ENCODE assay signal across 13 cellular contexts in genomic region chr2:195820867-195821565, GRCh38.
A peak's percentile ranks its signal among the peaks of the same experiment; 100 is the strongest.
DNase-seq lines count a peak whose midpoint lies in the region; ATAC-seq and TF ChIP-seq lines count a peak whose summit lies in the region.
"Had no signal": no experiment of that assay in that cellular context is flagged by ENCODE, and none has a peak within 500 bp of the region (broad histone marks: within the 10 kb centered on the region; RNA-seq: fewer than 3 reads in every experiment).

No MANE protein-coding gene starts in this region.

- no peak for TF ChIP-seq CTCF in mammary epithelial cell (conservative IDR thresholded peaks at IDR 0.05 in 1 of 2, IDR thresholded peaks at IDR 0.05 in 1 of 2; ENCODE audit: extremely low read depth in 1 of 2, insufficient read depth in 1 of 2, low read depth in 1 of 2, low read length in 2 of 2)

- in situ Hi-C loops in mammary epithelial cell (cut with MboI; ENCODE audit: low sequenced_read_pairs in 2 of 2): no loop called here

- peak overlapping the region in 1 of 2 donors; percentile 10 for H3K4me3 Mint-ChIP-seq in stimulated activated naive CD8-positive, alpha-beta T cell treated with anti-CD3 and anti-CD28 coated beads, Interleukin-15, amount 100 ng/mL, for 72 hours

- no peak overlapping the region for H3K4me2 ChIP-seq in mammary epithelial cell (ENCODE audit: insufficient read depth, low read depth, low read length)

- TSS peak; percentile 90 for BruUV-seq in mammary epithelial cell (replicated peaks; lab: Mats Ljungman, UMichigan)

- H3K9ac ChIP-seq in mammary epithelial cell (ENCODE audit: insufficient read depth, low read length): no peak overlapping the region

- H3K9me3 Mint-ChIP-seq in stimulated activated naive CD8-positive, alpha-beta T cell treated with anti-CD3 and anti-CD28 coated beads, Interleukin-15, amount 100 ng/mL, for 72 hours: peaks cover 0 to 12% of the 10 kb centered on the region in 2 donors

- DNase-seq in stimulated activated naive CD8-positive, alpha-beta T cell treated with anti-CD3 and anti-CD28 coated beads, Interleukin-15, amount 100 ng/mL, for 72 hours: no peak
- DNase-seq in stimulated activated naive CD8-positive, alpha-beta T cell treated with anti-CD3 and anti-CD28 coated beads, Interleukin-15, Interleukin-2, amounts not matched to agents 100 U/mL and 50 U/mL, for 24 hours: no peak
- DNase-seq in OCI-M1 (lab: John Stamatoyannopoulos, UW) (peak; percentile 10), mammary epithelial cell (no peak), RKO (ENCODE audit: low spot score) (no peak), DMS153 (lab: John Stamatoyannopoulos, UW) (no peak), caudate nucleus (lab: John Stamatoyannopoulos, UW) (no peak), amniotic stem cell (lab: John Stamatoyannopoulos, UW) (no peak)
- DNase-seq: NCI-H1092, NCI-H1694, NCI-H446, NCI-H82 had no signal

- intact Hi-C loops in mammary epithelial cell (cut with micrococcal nuclease): no loop called here

- no peak overlapping the region for H3K4me3 ChIP-seq in mammary epithelial cell (replicated peaks in 1 of 3; ENCODE audit: insufficient read depth in 1 of 3, low read depth in 2 of 3, low read length in 3 of 3)

- H4K20me1 ChIP-seq in mammary epithelial cell (ENCODE audit: insufficient read depth, low read length): no peaks in the 10 kb centered on the region

- CTCF ChIA-PET in mammary epithelial cell (lab: Charles Lee; ENCODE audit: low non-redundant PET): no interaction called here

- no peak overlapping the region for H3K27ac ChIP-seq in mammary epithelial cell (ENCODE audit: insufficient read depth, low read depth, low read length)
- no peak overlapping the region for H3K27ac ChIP-seq in caudate nucleus (ENCODE audit: low read depth, low read length)

- no peaks in the 10 kb centered on the region for H3K27me3 Mint-ChIP-seq in stimulated activated naive CD8-positive, alpha-beta T cell treated with anti-CD3 and anti-CD28 coated beads, Interleukin-15, amount 100 ng/mL, for 72 hours

- H3K4me1 Mint-ChIP-seq in stimulated activated naive CD8-positive, alpha-beta T cell treated with anti-CD3 and anti-CD28 coated beads, Interleukin-15, amount 100 ng/mL, for 72 hours: peaks cover 24% of the 10 kb centered on the region

- peak overlapping the region; percentile 95 to 96 for H3K27ac Mint-ChIP-seq in stimulated activated naive CD8-positive, alpha-beta T cell treated with anti-CD3 and anti-CD28 coated beads, Interleukin-15, amount 100 ng/mL, for 72 hours

- no peaks in the 10 kb centered on the region for H3K79me2 ChIP-seq in mammary epithelial cell (ENCODE audit: insufficient read depth, low read length)

- 98% methylated on average over 3 of the region's 3 CpGs for WGBS in mammary epithelial cell (ENCODE audit: low coverage, missing lambda C conversion rate)

- H3K9me3 ChIP-seq in mammary epithelial cell (replicated peaks; ENCODE audit: insufficient read depth, low read length): no peaks in the 10 kb centered on the region

- H3K4me1 ChIP-seq in mammary epithelial cell (ENCODE audit: insufficient read depth, low read length): no peaks in the 10 kb centered on the region

- ATAC-seq in stimulated activated naive CD8-positive, alpha-beta T cell treated with anti-CD3 and anti-CD28 coated beads, Interleukin-15, amount 100 ng/mL, for 72 hours: peak; percentile 40
- no peak for ATAC-seq in stimulated activated naive CD8-positive, alpha-beta T cell treated with anti-CD3 and anti-CD28 coated beads, Interleukin-15, Interleukin-2, amounts not matched to agents 100 U/mL and 50 U/mL, for 24 hours
- ATAC-seq: HCT116 had no signal

- no peaks in the 10 kb centered on the region for H3K27me3 ChIP-seq in mammary epithelial cell (ENCODE audit: insufficient read depth, low read length)

- H2AFZ ChIP-seq in mammary epithelial cell (ENCODE audit: low read depth, low read length): no peak overlapping the region

- H3K36me3 ChIP-seq in mammary epithelial cell (ENCODE audit: insufficient read depth, low read length): no peaks in the 10 kb centered on the region

- dilution Hi-C loops in mammary epithelial cell (cut with HindIII; ENCODE audit: low sequenced_read_pairs): no loop called here
